15 cellular contexts compared by ENCODE assay signal in the genomic region with DNA sequence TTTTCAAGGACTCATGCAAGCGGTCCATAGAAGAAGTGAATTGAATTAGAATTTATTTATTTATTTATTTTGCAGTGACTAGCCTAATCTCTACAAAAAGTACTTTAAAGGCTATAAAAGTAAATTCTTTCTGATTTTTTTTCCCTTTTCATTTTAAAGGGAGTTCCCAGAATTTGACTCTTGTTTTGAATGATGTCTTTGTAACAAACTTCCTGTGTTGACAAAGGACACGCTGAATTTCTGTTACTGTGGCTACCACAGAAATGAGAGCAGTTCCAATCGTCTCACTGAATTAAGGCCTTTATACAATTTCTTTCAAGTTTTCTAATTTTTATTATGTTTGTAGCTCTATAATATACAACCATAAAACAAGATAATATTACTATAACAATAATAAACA. TPM values are rescaled to one million over a fixed set of nuclear protein-coding genes. Genes with fewer than 3 reads are reported as not detected.
DNase-seq lines count a peak whose midpoint lies in the region; ATAC-seq and TF ChIP-seq lines count a peak whose summit lies in the region.
"Had no signal": no experiment of that assay in that cellular context is flagged by ENCODE, and none has a peak within 500 bp of the region (broad histone marks: within the 10 kb centered on the region; RNA-seq: fewer than 3 reads in every experiment).

No MANE protein-coding gene starts in this region.

- H3K79me2 ChIP-seq in DND-41 (ENCODE audit: insufficient read depth, low read length), result no peaks in the 10 kb centered on the region

- ATAC-seq in DND-41 (ENCODE audit: insufficient read depth, low read depth), result peak; percentile 44; the same call in 1 of the 3 replicates
- ATAC-seq in T-cell (replicated peaks in 1 of 4), result peak in 1 of 4 experiments; percentile 52
- peak; percentile 42 for ATAC-seq in effector memory CD8-positive, alpha-beta T cell (replicated peaks)
- ATAC-seq in sciatic nerve, result peak; percentile 31
- no peak for ATAC-seq in HG03439 (IDR thresholded peaks at IDR 0.05; ENCODE audit: unreplicated experiment)
- ATAC-seq: right cardiac atrium had no signal

- no peaks in the 10 kb centered on the region for H3K27me3 ChIP-seq in DND-41 (ENCODE audit: insufficient read depth, low read length, poor library complexity)

- 0 out of 2 replicates have a peak overlapping the region, but pooled peaks have one; percentile 15 for H3K4me2 ChIP-seq in DND-41 (ENCODE audit: insufficient read depth, low read length)

- H3K9me3 Mint-ChIP-seq in T-cell, result no peaks in the 10 kb centered on the region
- H3K9me3 Mint-ChIP-seq in effector memory CD8-positive, alpha-beta T cell, result no peaks in the 10 kb centered on the region

- peaks cover 39% of the 10 kb centered on the region for H3K4me1 ChIP-seq in DND-41 (ENCODE audit: insufficient read depth, low read length)

- no peak overlapping the region for H3K4me3 ChIP-seq in DND-41 (ENCODE audit: low read depth in 1 of 2, low read length in 2 of 2)

- peak overlapping the region; percentile 72 for H3K27ac ChIP-seq in DND-41 (ENCODE audit: low read length)
- H3K27ac ChIP-seq: VCaP had no signal

- POLR2A ChIA-PET in T-cell (lab: Charles Lee), result interaction anchor here in 1 of 2 donors (0.6 kb wide), 2 partner anchors 210 to 221 kb away, joined by 3 read pairs; no protein-coding TSS in a partner anchor

- no peak overlapping the region for H2AFZ ChIP-seq in DND-41 (ENCODE audit: low read depth, low read length)

- H3K9ac ChIP-seq in DND-41 (ENCODE audit: low read depth, low read length), result no peak overlapping the region; the same call in 1 of the 2 replicates

- peak overlapping the region; percentile 96 to 98 for H3K27ac Mint-ChIP-seq in T-cell
- H3K27ac Mint-ChIP-seq in effector memory CD8-positive, alpha-beta T cell, result peak overlapping the region; percentile 95 to 100

- peaks cover 72 to 77% (median 76%) of the 10 kb centered on the region in 3 donors for H3K4me1 Mint-ChIP-seq in T-cell
- H3K4me1 Mint-ChIP-seq in effector memory CD8-positive, alpha-beta T cell (ENCODE audit: low read depth in 2 of 2), result peaks cover 51 to 68% of the 10 kb centered on the region in 2 donors

- H4K20me1 ChIP-seq in DND-41 (ENCODE audit: insufficient read depth, low read length), result no peaks in the 10 kb centered on the region

- intact Hi-C loops in sciatic nerve (cut with DNase I), result no loop called here

- no peaks in the 10 kb centered on the region for H3K9me3 ChIP-seq in DND-41 (ENCODE audit: insufficient read depth, low read length, severe bottlenecking)

- no peaks in the 10 kb centered on the region for H3K27me3 Mint-ChIP-seq in T-cell
- peaks cover 0 to 2% of the 10 kb centered on the region in 2 donors for H3K27me3 Mint-ChIP-seq in effector memory CD8-positive, alpha-beta T cell

- no peak for TF ChIP-seq CTCF in DND-41 (IDR thresholded peaks at IDR 0.05; ENCODE audit: borderline replicate concordance, extremely low read depth, low read length, poor library complexity, severe bottlenecking)

- no peaks in the 10 kb centered on the region for H3K36me3 Mint-ChIP-seq in T-cell
- H3K36me3 Mint-ChIP-seq in effector memory CD8-positive, alpha-beta T cell (ENCODE audit: insufficient read depth), result peaks cover 18% of the 10 kb centered on the region

- CTCF ChIA-PET in T-cell (lab: Charles Lee), result interaction anchor here in 1 of 2 donors (0.6 to 5.3 kb wide), 2 partner anchors 65 to 70 kb away, joined by 3 to 89 read pairs; no protein-coding TSS in a partner anchor

- no peak for DNase-seq in DND-41
- DNase-seq in T-cell, result peak in 8 of 34 experiments; percentile 8 to 36 (median 20)
- DNase-seq in effector memory CD8-positive, alpha-beta T cell, result no peak
- no peak for DNase-seq in sciatic nerve (ENCODE audit: low spot score)
- DNase-seq in HUDEP-2 (lab: John Stamatoyannopoulos, UW; ENCODE audit: unreplicated experiment in 76 of 76), result no peak
- DNase-seq in DMS79 (lab: John Stamatoyannopoulos, UW), result no peak
- DNase-seq: activated T-cell treated with anti-CD3 and anti-CD28 coated beads for 4 hours; Calu3; effector CD4-positive, alpha-beta T cell; foreskin fibroblast; islet precursor cell; NK-92 treated with Interleukin-12 subunit alpha and Interleukin-12 subunit beta, amount 100 ng/mL, for 24 hours; right cardiac atrium had no signal

- no peaks in the 10 kb centered on the region for H3K36me3 ChIP-seq in DND-41 (ENCODE audit: insufficient read depth, low read length)

- H3K4me3 Mint-ChIP-seq in T-cell, result peak overlapping the region in 1 of 3 donors; percentile 32
- H3K4me3 Mint-ChIP-seq in effector memory CD8-positive, alpha-beta T cell, result peak overlapping the region in 1 of 2 donors; percentile 18

RNA-seq across cellular contexts. Expression of a gene that starts 46.3 kb away (rescaled TPM):
- total RNA-seq in T-cell (100 to 1,000 TPM in 1 of 5 donors, 10 to 100 TPM in 4; 78.9 to 107 (median 88.8) TPM), sciatic nerve (40.3 TPM)
